In the genomic region with DNA sequence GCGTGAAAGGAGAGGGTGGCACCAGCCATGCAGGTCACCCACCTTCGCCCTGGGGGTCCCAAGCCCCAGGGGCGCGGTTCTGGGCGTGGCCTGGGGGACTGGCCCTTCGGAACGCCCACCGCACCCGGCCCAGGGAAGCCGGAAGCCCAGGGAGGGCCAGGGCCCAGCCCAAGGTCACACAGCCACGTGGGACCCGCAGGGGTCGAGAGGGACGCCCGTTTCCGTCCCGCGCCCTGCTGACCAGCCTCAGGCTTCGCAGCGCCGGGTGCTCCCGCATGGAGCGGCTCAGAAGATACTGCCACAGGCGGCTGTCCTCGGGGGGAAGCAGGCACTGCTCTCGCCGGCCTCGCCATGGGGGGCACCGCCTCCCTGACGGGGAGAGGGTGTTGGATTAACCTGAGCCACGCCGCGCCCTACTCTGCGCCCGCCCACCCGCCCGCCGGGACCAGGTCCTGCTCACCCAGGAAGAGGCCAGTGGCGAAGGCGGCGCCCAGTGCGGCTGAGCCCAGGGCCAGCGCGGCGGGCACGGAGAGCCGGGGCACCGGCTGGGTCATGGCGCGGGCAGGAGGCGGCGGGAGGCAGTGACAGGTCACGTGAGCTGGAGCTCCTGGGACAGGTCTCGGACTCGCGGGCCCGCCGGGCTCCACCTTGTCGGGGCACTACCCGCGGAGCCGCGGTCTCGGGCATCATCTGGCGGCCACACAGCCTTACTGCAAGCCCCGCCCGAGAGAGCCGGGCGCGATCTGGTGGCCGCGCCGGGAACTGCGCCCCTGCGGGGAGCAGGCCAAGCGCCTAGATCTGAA, we compare ENCODE assay signal across 8 cellular contexts. TPM values are rescaled to one million over a fixed set of nuclear protein-coding genes. Genes with fewer than 3 reads are reported as not detected.
DNase-seq lines count a peak whose midpoint lies in the region; ATAC-seq, FAIRE-seq and TF ChIP-seq lines count a peak whose summit lies in the region.

TSS of gene COMTD1 (minus strand) at position 583 of the 803 bp plus-strand sequence. CDS start at position 554, 29 bp downstream.

- peak within 1 kb of the TSS; percentile 76 for H3K27ac ChIP-seq in DOHH2 (ENCODE audit: low read depth, low read length)
- peak within 1 kb of the TSS; percentile 68 for H3K27ac ChIP-seq in KMS-11
- H3K27ac ChIP-seq in naive thymus-derived CD4-positive, alpha-beta T cell (ENCODE audit: low read depth, low read length) = peak within 1 kb of the TSS; percentile 78

- H3K4me3 Mint-ChIP-seq in activated T-helper 1 cell treated with anti-CD3 and anti-CD28 coated beads, Interleukin-12 subunit alpha, Interleukin-12 subunit beta, Interleukin-2, Interleukin-4 antibody, amounts not matched to agents 30 ng/mL and 10 ng/mL and 1 ng/mL, durations not matched to agents 14 hours and 24 hours and 36 hours = peak within 1 kb of the TSS; percentile 84
- peak within 1 kb of the TSS; percentile 74 to 88 (median 82) for H3K4me3 Mint-ChIP-seq in naive thymus-derived CD4-positive, alpha-beta T cell
- peak within 1 kb of the TSS; percentile 79 for H3K4me3 Mint-ChIP-seq in stimulated activated memory B cell treated with anti-CD40 and anti-IgM and Interleukin-4, amounts not matched to agents 10 μg/mL and 1 μg/mL and 100 μg/mL, for 72 hours

- H3K9me3 Mint-ChIP-seq in activated T-helper 1 cell treated with anti-CD3 and anti-CD28 coated beads, Interleukin-12 subunit alpha, Interleukin-12 subunit beta, Interleukin-2, Interleukin-4 antibody, amounts not matched to agents 30 ng/mL and 10 ng/mL and 1 ng/mL, durations not matched to agents 14 hours and 24 hours and 36 hours = no peaks in the 10 kb centered on the region
- H3K9me3 Mint-ChIP-seq in naive thymus-derived CD4-positive, alpha-beta T cell = no peaks in the 10 kb centered on the region
- no peaks in the 10 kb centered on the region for H3K9me3 Mint-ChIP-seq in stimulated activated memory B cell treated with anti-CD40 and anti-IgM and Interleukin-4, amounts not matched to agents 10 μg/mL and 1 μg/mL and 100 μg/mL, for 72 hours

- POLR2A ChIA-PET in naive thymus-derived CD4-positive, alpha-beta T cell (lab: Charles Lee) = interaction anchor here (1.1 to 7.7 kb wide), 6 partner anchors 13 to 124 kb away, joined by 3 to 122 read pairs (median 6); partner anchors contain the start of genes SAMD8 and VDAC2

- H3K4me1 ChIP-seq in DOHH2 (ENCODE audit: control insufficient read depth, low read length) (peaks cover 26% of the 10 kb centered on the region), KMS-11 (ENCODE audit: low read depth, poor library complexity, severe bottlenecking) (peaks cover 25% of the 10 kb centered on the region)
- peaks cover 4 to 11% of the 10 kb centered on the region in 2 donors for H3K4me1 ChIP-seq in naive thymus-derived CD4-positive, alpha-beta T cell (ENCODE audit: control insufficient read depth in 2 of 2, insufficient read depth in 2 of 2, low read length in 2 of 2)

- H3K27me3 ChIP-seq in DOHH2 (ENCODE audit: control insufficient read depth, low read length) = no peaks in the 10 kb centered on the region
- no peaks in the 10 kb centered on the region for H3K27me3 ChIP-seq in KMS-11 (ENCODE audit: insufficient read depth, low read depth)
- no peaks in the 10 kb centered on the region for H3K27me3 ChIP-seq in naive thymus-derived CD4-positive, alpha-beta T cell (ENCODE audit: control insufficient read depth in 2 of 2, insufficient read depth in 2 of 2, low read length in 2 of 2)

- H3K36me3 Mint-ChIP-seq in activated T-helper 1 cell treated with anti-CD3 and anti-CD28 coated beads, Interleukin-12 subunit alpha, Interleukin-12 subunit beta, Interleukin-2, Interleukin-4 antibody, amounts not matched to agents 30 ng/mL and 10 ng/mL and 1 ng/mL, durations not matched to agents 14 hours and 24 hours and 36 hours (ENCODE audit: low read depth) = peaks cover 25% of the 10 kb centered on the region
- peaks cover 0 to 10% (median 8%) of the 10 kb centered on the region in 5 donors for H3K36me3 Mint-ChIP-seq in naive thymus-derived CD4-positive, alpha-beta T cell
- H3K36me3 Mint-ChIP-seq in stimulated activated memory B cell treated with anti-CD40 and anti-IgM and Interleukin-4, amounts not matched to agents 10 μg/mL and 1 μg/mL and 100 μg/mL, for 72 hours = peaks cover 15% of the 10 kb centered on the region

- CTCF ChIA-PET in naive thymus-derived CD4-positive, alpha-beta T cell (lab: Charles Lee) = interaction anchor here (0.6 to 8.6 kb wide), 14 partner anchors 9 to 1090 kb away, joined by 3 to 183 read pairs (median 4); partner anchors contain the start of genes SAMD8 and VDAC2

- H3K4me3 ChIP-seq in DOHH2 (ENCODE audit: low read length) = peak within 1 kb of the TSS; percentile 84
- no peak within 1 kb of the TSS for H3K4me3 ChIP-seq in KMS-11 (IDR thresholded peaks at IDR 0.05; ENCODE audit: insufficient read depth, low read depth, low read length)
- peak within 1 kb of the TSS; percentile 80 for H3K4me3 ChIP-seq in naive thymus-derived CD4-positive, alpha-beta T cell (ENCODE audit: low read length)

- peaks cover 27% of the 10 kb centered on the region for H3K4me1 Mint-ChIP-seq in activated T-helper 1 cell treated with anti-CD3 and anti-CD28 coated beads, Interleukin-12 subunit alpha, Interleukin-12 subunit beta, Interleukin-2, Interleukin-4 antibody, amounts not matched to agents 30 ng/mL and 10 ng/mL and 1 ng/mL, durations not matched to agents 14 hours and 24 hours and 36 hours (ENCODE audit: low read depth)
- peaks cover 10 to 23% (median 16%) of the 10 kb centered on the region in 7 donors for H3K4me1 Mint-ChIP-seq in naive thymus-derived CD4-positive, alpha-beta T cell
- peaks cover 19% of the 10 kb centered on the region for H3K4me1 Mint-ChIP-seq in stimulated activated memory B cell treated with anti-CD40 and anti-IgM and Interleukin-4, amounts not matched to agents 10 μg/mL and 1 μg/mL and 100 μg/mL, for 72 hours

- peaks cover 34% of the 10 kb centered on the region for H3K36me3 ChIP-seq in DOHH2 (ENCODE audit: control insufficient read depth, low read length)
- no peaks in the 10 kb centered on the region; the same call in 1 of the 2 replicates for H3K36me3 ChIP-seq in KMS-11 (ENCODE audit: insufficient read depth)
- peaks cover 0 to 15% (median 11%) of the 10 kb centered on the region in 3 experiments for H3K36me3 ChIP-seq in naive thymus-derived CD4-positive, alpha-beta T cell (ENCODE audit: control insufficient read depth in 2 of 3, insufficient read depth in 3 of 3, low read length in 3 of 3)

- intact Hi-C loops in activated T-helper 1 cell treated with anti-CD3 and anti-CD28 coated beads, Interleukin-12 subunit alpha, Interleukin-12 subunit beta, Interleukin-2, Interleukin-4 antibody, amounts not matched to agents 30 ng/mL and 10 ng/mL and 1 ng/mL, durations not matched to agents 14 hours and 24 hours and 36 hours (cut with micrococcal nuclease) = loop anchor here (1.0 to 10.0 kb wide), 8 partner anchors 47 to 1386 kb away; partner anchors contain the start of genes CAMK2G and KAT6B
- intact Hi-C loops in naive thymus-derived CD4-positive, alpha-beta T cell (cut with micrococcal nuclease) = loop anchor here (1.0 to 10.0 kb wide), 16 partner anchors 47 to 1361 kb away; partner anchors contain the start of genes CAMK2G (in 1 of the 2) and VCL (in 1 of the 2)

- peak within 1 kb of the TSS; percentile 93 for H3K27ac Mint-ChIP-seq in activated T-helper 1 cell treated with anti-CD3 and anti-CD28 coated beads, Interleukin-12 subunit alpha, Interleukin-12 subunit beta, Interleukin-2, Interleukin-4 antibody, amounts not matched to agents 30 ng/mL and 10 ng/mL and 1 ng/mL, durations not matched to agents 14 hours and 24 hours and 36 hours
- peak within 1 kb of the TSS; percentile 73 to 97 (median 86) for H3K27ac Mint-ChIP-seq in naive thymus-derived CD4-positive, alpha-beta T cell
- H3K27ac Mint-ChIP-seq in stimulated activated memory B cell treated with anti-CD40 and anti-IgM and Interleukin-4, amounts not matched to agents 10 μg/mL and 1 μg/mL and 100 μg/mL, for 72 hours = peak within 1 kb of the TSS; percentile 22

- peak; percentile 62 for ATAC-seq in GM21737 (IDR thresholded peaks at IDR 0.05; ENCODE audit: unreplicated experiment)
- ATAC-seq in naive thymus-derived CD4-positive, alpha-beta T cell = peak; percentile 82
- peak; percentile 85 for ATAC-seq in stimulated activated memory B cell treated with anti-CD40 and anti-IgM and Interleukin-4, amounts not matched to agents 10 μg/mL and 1 μg/mL and 100 μg/mL, for 72 hours

- FAIRE-seq in RCC 7860 (lab: Jason Lieb, UNC) = no peak

- H3K27me3 Mint-ChIP-seq in activated T-helper 1 cell treated with anti-CD3 and anti-CD28 coated beads, Interleukin-12 subunit alpha, Interleukin-12 subunit beta, Interleukin-2, Interleukin-4 antibody, amounts not matched to agents 30 ng/mL and 10 ng/mL and 1 ng/mL, durations not matched to agents 14 hours and 24 hours and 36 hours (ENCODE audit: insufficient read depth) = no peaks in the 10 kb centered on the region
- H3K27me3 Mint-ChIP-seq in naive thymus-derived CD4-positive, alpha-beta T cell = no peaks in the 10 kb centered on the region
- no peaks in the 10 kb centered on the region for H3K27me3 Mint-ChIP-seq in stimulated activated memory B cell treated with anti-CD40 and anti-IgM and Interleukin-4, amounts not matched to agents 10 μg/mL and 1 μg/mL and 100 μg/mL, for 72 hours

- H3K9me3 ChIP-seq in DOHH2 (ENCODE audit: control insufficient read depth, insufficient read depth, low read length) = no peaks in the 10 kb centered on the region
- H3K9me3 ChIP-seq in naive thymus-derived CD4-positive, alpha-beta T cell (ENCODE audit: control insufficient read depth in 2 of 3, low read length in 3 of 3) = no peaks in the 10 kb centered on the region

- TF ChIP-seq CTCF in DOHH2 (IDR thresholded peaks at IDR 0.05; ENCODE audit: low read depth, low read length, poor library complexity, severe bottlenecking) = peak; percentile 99
- no peak; the same call in 1 of the 2 replicates for TF ChIP-seq CTCF in KMS-11 (conservative IDR thresholded peaks at IDR 0.05; ENCODE audit: low read depth, low read length)

- H4K20me1 ChIP-seq in DOHH2 (ENCODE audit: control insufficient read depth, insufficient read depth, low read depth, low read length) (no peaks in the 10 kb centered on the region), KMS-11 (ENCODE audit: insufficient read depth) (no peaks in the 10 kb centered on the region; the same call in 1 of the 2 replicates)

- H3K9ac ChIP-seq in KMS-11 = peak within 1 kb of the TSS; percentile 86

- peaks cover 18% of the 10 kb centered on the region for H3F3A ChIP-seq in DOHH2 (ENCODE audit: control insufficient read depth, insufficient read depth)

- H3K79me2 ChIP-seq in DOHH2 (ENCODE audit: control insufficient read depth, low read length) (peaks cover 39% of the 10 kb centered on the region), KMS-11 (ENCODE audit: insufficient read depth, low read depth) (no peaks in the 10 kb centered on the region)

- DNase-seq in RCC 7860 (ENCODE audit: low spot score) (peak; percentile 91), fibroblast of gingiva (ENCODE audit: low read depth) (peak; percentile 81)
- peak; percentile 91 for DNase-seq in activated T-helper 1 cell treated with anti-CD3 and anti-CD28 coated beads, Interleukin-12 subunit alpha, Interleukin-12 subunit beta, Interleukin-2, Interleukin-4 antibody, amounts not matched to agents 30 ng/mL and 10 ng/mL and 1 ng/mL, durations not matched to agents 14 hours and 24 hours and 36 hours (ENCODE audit: low spot score)
- peak; percentile 82 to 96 (median 91) for DNase-seq in naive thymus-derived CD4-positive, alpha-beta T cell

- H3K9me2 ChIP-seq in DOHH2 (replicated peaks; ENCODE audit: control insufficient read depth, low read length) = no peaks in the 10 kb centered on the region

- peak within 1 kb of the TSS; percentile 77 for H2AFZ ChIP-seq in KMS-11 (ENCODE audit: low read depth)

- peak within 1 kb of the TSS; percentile 99 for H3K4me2 ChIP-seq in DOHH2 (ENCODE audit: low read length)
- peak within 1 kb of the TSS; percentile 89 for H3K4me2 ChIP-seq in KMS-11

RNA-seq across cellular contexts. Expression of gene COMTD1, which starts in this region (rescaled TPM):
- total RNA-seq in activated T-helper 1 cell treated with anti-CD3 and anti-CD28 coated beads, Interleukin-12 subunit alpha, Interleukin-12 subunit beta, Interleukin-2, Interleukin-4 antibody, amounts not matched to agents 30 ng/mL and 10 ng/mL and 1 ng/mL, durations not matched to agents 14 hours and 24 hours and 36 hours = 36.4 and 36.9 TPM in 2 replicates
- total RNA-seq in naive thymus-derived CD4-positive, alpha-beta T cell = 10 to 100 TPM; 10.1 to 29.2 (median 15.8) TPM
- 10 to 100 TPM in 1 of 2 donors, 1 to 10 TPM in 1; 8.8 to 14.8 TPM for polyA plus RNA-seq in naive thymus-derived CD4-positive, alpha-beta T cell

Comparison
In these comparisons a context has a peak if more than half of its experiments do, and no peak if none do; other contexts are left out.
1. H3K27ac Mint-ChIP-seq: peak in every context shown above with its lines; median percentile 93 in activated T-helper 1 cell treated with anti-CD3 and anti-CD28 coated beads, Interleukin-12 subunit alpha, Interleukin-12 subunit beta, Interleukin-2, Interleukin-4 antibody, amounts not matched to agents 30 ng/mL and 10 ng/mL and 1 ng/mL, durations not matched to agents 14 hours and 24 hours and 36 hours; 86 in naive thymus-derived CD4-positive, alpha-beta T cell; 22 in stimulated activated memory B cell treated with anti-CD40 and anti-IgM and Interleukin-4, amounts not matched to agents 10 μg/mL and 1 μg/mL and 100 μg/mL, for 72 hours.